ENCODE assay signal across 10 cellular contexts in genomic region chr20:62356948-62357667, GRCh38. TPM values are rescaled to one million over a fixed set of nuclear protein-coding genes. Genes with fewer than 3 reads are reported as not detected.
A peak's percentile ranks its signal among the peaks of the same experiment; 100 is the strongest.
DNase-seq lines count a peak whose midpoint lies in the region; ATAC-seq and TF ChIP-seq lines count a peak whose summit lies in the region.
"Had no signal": no experiment of that assay in that cellular context is flagged by ENCODE, and none has a peak within 500 bp of the region (broad histone marks: within the 10 kb centered on the region; RNA-seq: fewer than 3 reads in every experiment).

No MANE protein-coding gene starts in this region.

- intact Hi-C loops in body of pancreas (cut with DNase I) = no loop called here

- no peak overlapping the region for H3K4me2 ChIP-seq in hepatocyte

- ATAC-seq in body of pancreas = peak; percentile 16
- ATAC-seq in HG03378 (IDR thresholded peaks at IDR 0.05; ENCODE audit: unreplicated experiment) = no peak

- no peaks in the 10 kb centered on the region for H3K9me2 ChIP-seq in hepatocyte (replicated peaks; ENCODE audit: insufficient read depth)

- H3K27ac ChIP-seq in HUES6 (ENCODE audit: low read depth, low read length) = peak overlapping the region; percentile 92
- H3K27ac ChIP-seq in body of pancreas = peak overlapping the region; percentile 8 to 80 (median 73)
- peak overlapping the region; percentile 95 for H3K27ac ChIP-seq in hepatocyte
- peak overlapping the region; percentile 59 for H3K27ac ChIP-seq in substantia nigra (ENCODE audit: low read depth, low read length, poor library complexity, severe bottlenecking)
- H3K27ac ChIP-seq in effector memory CD4-positive, alpha-beta T cell (ENCODE audit: insufficient read depth, low read length, poor library complexity, severe bottlenecking) = no peak overlapping the region

- H3K4me3 ChIP-seq in HUES6 (ENCODE audit: low read depth, low read length) (no peak overlapping the region), body of pancreas (no peak overlapping the region), hepatocyte (no peak overlapping the region)
- no peak overlapping the region for H3K4me3 ChIP-seq in effector memory CD4-positive, alpha-beta T cell (ENCODE audit: insufficient read depth, low read depth, low read length, poor library complexity, severe bottlenecking)

- H3K36me3 ChIP-seq in HUES6 (ENCODE audit: control insufficient read depth, insufficient read depth, low read length) (peaks cover 31% of the 10 kb centered on the region), body of pancreas (replicated peaks in 1 of 2; ENCODE audit: insufficient read depth in 1 of 2, low read depth in 2 of 2) (no peaks in the 10 kb centered on the region), hepatocyte (replicated peaks; ENCODE audit: insufficient read depth, low read depth) (no peaks in the 10 kb centered on the region)
- H3K36me3 ChIP-seq in effector memory CD4-positive, alpha-beta T cell (ENCODE audit: control insufficient read depth, insufficient read depth, low read length) = no peaks in the 10 kb centered on the region

- peaks cover 6% of the 10 kb centered on the region for H4K20me1 ChIP-seq in hepatocyte (ENCODE audit: insufficient read depth, poor library complexity, severe bottlenecking)

- no peak for TF ChIP-seq POLR2A in body of pancreas (IDR thresholded peaks at IDR 0.05)

- 48 to 95% methylated on average over 3 to 29 of the region's 29 CpGs for WGBS in body of pancreas, 2 donors
- 86% methylated on average over 25 of the region's 29 CpGs for WGBS in hepatocyte (ENCODE audit: low lambda C conversion rate, missing lambda C conversion rate)

- H3K9me3 ChIP-seq in HUES6 (ENCODE audit: control insufficient read depth, insufficient read depth, low read depth, low read length) = no peaks in the 10 kb centered on the region
- no peaks in the 10 kb centered on the region for H3K9me3 ChIP-seq in body of pancreas
- no peaks in the 10 kb centered on the region for H3K9me3 ChIP-seq in hepatocyte (ENCODE audit: low read depth)
- H3K9me3 ChIP-seq in effector memory CD4-positive, alpha-beta T cell (ENCODE audit: control insufficient read depth, low read length) = no peaks in the 10 kb centered on the region

- H3K9ac ChIP-seq in HUES6 (ENCODE audit: low read length) = peak overlapping the region; percentile 9

- H3K27me3 ChIP-seq in HUES6 (ENCODE audit: control insufficient read depth, insufficient read depth, low read length) = no peaks in the 10 kb centered on the region
- H3K27me3 ChIP-seq in body of pancreas = no peaks in the 10 kb centered on the region
- H3K27me3 ChIP-seq in hepatocyte = no peaks in the 10 kb centered on the region
- H3K27me3 ChIP-seq in effector memory CD4-positive, alpha-beta T cell (replicated peaks; ENCODE audit: control insufficient read depth, insufficient read depth, low read length, poor library complexity, severe bottlenecking) = no peaks in the 10 kb centered on the region

- H3K79me2 ChIP-seq in hepatocyte = peaks cover 86% of the 10 kb centered on the region

- H3K4me1 ChIP-seq in HUES6 (ENCODE audit: control insufficient read depth, insufficient read depth, low read length) (peaks cover 72% of the 10 kb centered on the region), body of pancreas (peaks cover 68% of the 10 kb centered on the region), hepatocyte (ENCODE audit: insufficient read depth) (peaks cover 79% of the 10 kb centered on the region)
- no peaks in the 10 kb centered on the region for H3K4me1 ChIP-seq in effector memory CD4-positive, alpha-beta T cell (ENCODE audit: control insufficient read depth, insufficient read depth, low read length, poor library complexity, severe bottlenecking)

- TF ChIP-seq CTCF in body of pancreas (IDR thresholded peaks at IDR 0.05) = no peak
- no peak for TF ChIP-seq CTCF in hepatocyte (IDR thresholded peaks at IDR 0.05; ENCODE audit: poor library complexity)

- H2AFZ ChIP-seq in hepatocyte = no peak overlapping the region

- DNase-seq in body of pancreas (peak in 3 of 4 donors; percentile 61 to 64 (median 61)), hepatocyte (ENCODE audit: low spot score) (no peak), substantia nigra (lab: John Stamatoyannopoulos, UW) (peak in 4 of 49 donors; percentile 43 to 96 (median 53)), inferior parietal cortex (ENCODE audit: extremely low spot score) (no peak), mesenteric fat pad (ENCODE audit: low spot score) (no peak)
- DNase-seq in effector memory CD4-positive, alpha-beta T cell = no peak
- DNase-seq: activated CD4-positive, alpha-beta memory T cell treated with anti-CD3 and anti-CD28 coated beads, Interleukin-2, amount 10 ng/mL, durations not matched to agents 7 days and 5 days; naive B cell had no signal

RNA-seq across cellular contexts. Expression of gene LAMA5, which starts 10.0 kb away (rescaled TPM):
- 100 to 1,000 TPM; 115 to 185 TPM for total RNA-seq in body of pancreas
- 44.6 and 71.3 TPM in 2 replicates for total RNA-seq in hepatocyte
- 252 and 313 TPM in 2 replicates for polyA plus RNA-seq in hepatocyte
- 126 TPM for total RNA-seq in mesenteric fat pad

RNA-seq across cellular contexts. Expression of gene RPS21, which starts 29.8 kb away (rescaled TPM):
- total RNA-seq in body of pancreas (100 to 1,000 TPM; 654 to 656 TPM), hepatocyte (1,754 and 2,772 TPM in 2 replicates), mesenteric fat pad (856 TPM)
- polyA plus RNA-seq in hepatocyte = 444 and 460 TPM in 2 replicates

RNA-seq across cellular contexts. Expression of gene CABLES2, which starts 50.0 kb away (rescaled TPM):
- total RNA-seq in body of pancreas = 1 to 10 TPM; 1.6 to 2.6 TPM
- total RNA-seq in hepatocyte = 8.6 and 12.0 TPM in 2 replicates
- polyA plus RNA-seq in hepatocyte = 17.7 and 19.1 TPM in 2 replicates
- 2.3 TPM for total RNA-seq in mesenteric fat pad

RNA-seq across cellular contexts. Expression of gene ADRM1, which starts 54.3 kb away (rescaled TPM):
- total RNA-seq in body of pancreas (100 to 1,000 TPM in 1 of 2 donors, 10 to 100 TPM in 1; 79.9 to 104 TPM), hepatocyte (103 and 116 TPM in 2 replicates), mesenteric fat pad (87.1 TPM)
- polyA plus RNA-seq in hepatocyte = 143 and 144 TPM in 2 replicates

Comparison
In these comparisons a context has a peak if more than half of its experiments do, and no peak if none do; other contexts are left out.
1. DNase-seq: peak in body of pancreas (3 of 4); none in hepatocyte (single experiment), inferior parietal cortex (single experiment), effector memory CD4-positive, alpha-beta T cell (0 of 3) and mesenteric fat pad (single experiment).